ENCODE assay signal across 9 cellular contexts in genomic region chr16:30090607-30091332, GRCh38. TPM values are rescaled to one million over a fixed set of nuclear protein-coding genes. Genes with fewer than 3 reads are reported as not detected.
A peak's percentile ranks its signal among the peaks of the same experiment; 100 is the strongest.
DNase-seq lines count a peak whose midpoint lies in the region; ATAC-seq and TF ChIP-seq lines count a peak whose summit lies in the region.
"Had no signal": no experiment of that assay in that cellular context is flagged by ENCODE, and none has a peak within 500 bp of the region (broad histone marks: within the 10 kb centered on the region; RNA-seq: fewer than 3 reads in every experiment).

No MANE protein-coding gene starts in this region.

- DNase-seq in right atrium auricular region (ENCODE audit: low spot score) (no peak), retina (peak; percentile 26)
- no peak for DNase-seq in activated CD4-positive, CD25-positive, alpha-beta regulatory T cell (lab: John Stamatoyannopoulos, UW)
- DNase-seq: NCI-H1694 had no signal

- H3K4me2 ChIP-seq in SU-DHL-6 (ENCODE audit: low read depth, low read length, poor library complexity, severe bottlenecking), result peak overlapping the region; percentile 96

- H3K27ac ChIP-seq in SU-DHL-6 (ENCODE audit: low read depth, low read length), result no peak overlapping the region
- peak overlapping the region; percentile 85 to 87 for H3K27ac ChIP-seq in right atrium auricular region

- no peaks in the 10 kb centered on the region for H3K36me3 ChIP-seq in ES-I3 (ENCODE audit: insufficient read depth, low read length)
- no peaks in the 10 kb centered on the region for H3K36me3 ChIP-seq in SU-DHL-6 (ENCODE audit: low read length)
- H3K36me3 ChIP-seq in right atrium auricular region, result peaks cover 19% of the 10 kb centered on the region

- H3K4me3 ChIP-seq in SU-DHL-6 (ENCODE audit: insufficient read depth, low read length, poor library complexity, severe bottlenecking), result no peak overlapping the region
- peak overlapping the region; percentile 36 to 59 for H3K4me3 ChIP-seq in right atrium auricular region

- H3K27me3 ChIP-seq in SU-DHL-6 (ENCODE audit: low read length) (no peaks in the 10 kb centered on the region), right atrium auricular region (no peaks in the 10 kb centered on the region)

- peak overlapping the region; percentile 73 for H3K9ac ChIP-seq in ES-I3 (ENCODE audit: low read depth, low read length)
- H3K9ac ChIP-seq in SU-DHL-6 (ENCODE audit: low read length), result peak overlapping the region; percentile 85; the same call in 1 of the 2 replicates

- no peaks in the 10 kb centered on the region for H3K9me2 ChIP-seq in SU-DHL-6 (replicated peaks; ENCODE audit: insufficient read depth, low read length)

- H4K20me1 ChIP-seq in SU-DHL-6 (ENCODE audit: low read depth, low read length), result no peaks in the 10 kb centered on the region

- no peaks in the 10 kb centered on the region for H3K79me2 ChIP-seq in SU-DHL-6 (ENCODE audit: insufficient read depth, low read length)

- H3K9me3 ChIP-seq in ES-I3 (ENCODE audit: control insufficient read depth, insufficient read depth, low read length), result no peaks in the 10 kb centered on the region
- H3K9me3 ChIP-seq in SU-DHL-6 (ENCODE audit: insufficient read depth, low read length), result no peaks in the 10 kb centered on the region
- H3K9me3 ChIP-seq in right atrium auricular region, result no peaks in the 10 kb centered on the region

- peaks cover 28% of the 10 kb centered on the region for H3F3A ChIP-seq in SU-DHL-6 (ENCODE audit: insufficient read depth)

- H3K4me1 ChIP-seq in ES-I3 (ENCODE audit: insufficient read depth, low read length), result 0 out of 2 replicates have a peak, but pooled peaks cover 4% of the 10 kb centered on the region
- H3K4me1 ChIP-seq in right atrium auricular region, result peaks cover 0 to 41% of the 10 kb centered on the region in 2 donors

- TF ChIP-seq CTCF in SU-DHL-6 (IDR thresholded peaks at IDR 0.05; ENCODE audit: insufficient read depth, low read length, poor library complexity, severe bottlenecking) (no peak), right atrium auricular region (IDR thresholded peaks at IDR 0.05) (no peak)

- no peak overlapping the region for H2AFZ ChIP-seq in SU-DHL-6 (ENCODE audit: low read depth, low read length, severe bottlenecking)

- no peak for ATAC-seq in HG02870 (IDR thresholded peaks at IDR 0.05; ENCODE audit: unreplicated experiment)
- no peak for ATAC-seq in GM18517 (IDR thresholded peaks at IDR 0.05; ENCODE audit: unreplicated experiment)
- ATAC-seq in GM18511 (IDR thresholded peaks at IDR 0.05; ENCODE audit: unreplicated experiment), result no peak

RNA-seq across cellular contexts. Expression of gene TBX6, which starts 1.0 kb away (rescaled TPM):
- total RNA-seq in right atrium auricular region, result under 1 TPM in 1 of 2 donors, not detected in 1; 0.43 TPM

RNA-seq across cellular contexts. Expression of gene YPEL3, which starts 5.2 kb away (rescaled TPM):
- 100 to 1,000 TPM; 129 to 140 TPM for total RNA-seq in right atrium auricular region

RNA-seq across cellular contexts. Expression of gene PPP4C, which starts 15.0 kb away (rescaled TPM):
- 10 to 100 TPM; 23.2 to 32.7 TPM for total RNA-seq in right atrium auricular region

RNA-seq across cellular contexts. Expression of gene GDPD3, which starts 22.6 kb away (rescaled TPM):
- 1 to 10 TPM in 1 of 2 donors, not detected in 1; 1.7 TPM for total RNA-seq in right atrium auricular region

RNA-seq across cellular contexts. Expression of gene ALDOA, which starts 25.2 kb away (rescaled TPM):
- total RNA-seq in right atrium auricular region, result 1,000 to 10,000 TPM; 2,869 to 3,626 TPM
